Comparison of ENCODE assay signal across 20 cellular contexts in the genomic region with DNA sequence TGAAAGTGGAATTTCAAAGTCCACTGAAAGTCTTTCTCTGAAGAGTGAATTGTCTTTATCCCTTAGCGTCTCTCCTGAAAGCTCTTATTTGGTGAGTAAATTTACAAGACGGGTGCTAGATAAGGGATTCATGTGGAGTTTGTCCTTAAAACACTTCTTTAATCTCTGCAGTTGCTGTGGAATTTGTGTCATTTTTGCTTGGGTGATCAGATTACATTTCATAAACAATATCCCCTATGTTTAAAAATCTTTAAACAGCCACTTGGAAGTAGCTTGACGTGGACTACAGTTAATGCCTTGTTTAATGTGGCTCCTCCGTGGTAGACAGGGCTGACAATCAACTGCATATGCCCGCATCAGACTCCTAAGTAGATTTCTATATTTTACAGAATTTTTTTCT.
DNase-seq lines count a peak whose midpoint lies in the region; ATAC-seq and TF ChIP-seq lines count a peak whose summit lies in the region.
"Had no signal": no experiment of that assay in that cellular context is flagged by ENCODE, and none has a peak within 500 bp of the region (broad histone marks: within the 10 kb centered on the region; RNA-seq: fewer than 3 reads in every experiment).

No MANE protein-coding gene starts in this region.

- H3K9me2 ChIP-seq in PC-3 (replicated peaks; ENCODE audit: low read length): no peaks in the 10 kb centered on the region

- POLR2A ChIA-PET in PC-3 (lab: Charles Lee; ENCODE audit: unreplicated experiment): interaction anchor here (0.7 kb wide), 1 partner anchor 142 kb away, joined by 5 read pairs; no protein-coding TSS in a partner anchor
- POLR2A ChIA-PET in A673 (lab: Charles Lee; ENCODE audit: low non-redundant PET): no interaction called here

- ATAC-seq in PC-3 (no peak), GM21717 (IDR thresholded peaks at IDR 0.05; ENCODE audit: unreplicated experiment) (no peak)
- ATAC-seq in central memory CD8-positive, alpha-beta T cell (replicated peaks; ENCODE audit: extremely low read depth, poor library complexity, severe bottlenecking): no peak
- ATAC-seq: T-cell had no signal

- peaks cover 4% of the 10 kb centered on the region for H3F3A ChIP-seq in PC-3 (ENCODE audit: low read length, unreplicated experiment)

- no peaks in the 10 kb centered on the region for H3K36me3 Mint-ChIP-seq in central memory CD8-positive, alpha-beta T cell (ENCODE audit: insufficient read depth)
- no peaks in the 10 kb centered on the region for H3K36me3 Mint-ChIP-seq in osteocyte (ENCODE audit: unreplicated experiment)
- H3K36me3 Mint-ChIP-seq: activated naive CD8-positive, alpha-beta T cell treated with anti-CD3 and anti-CD28 coated beads, Interleukin-2, amount 10 ng/mL, durations not matched to agents 7 days and 5 days; brain; T-cell; type B pancreatic cell had no signal

- H3K9me3 Mint-ChIP-seq in central memory CD8-positive, alpha-beta T cell: no peaks in the 10 kb centered on the region
- no peaks in the 10 kb centered on the region for H3K9me3 Mint-ChIP-seq in osteocyte (ENCODE audit: unreplicated experiment)
- H3K9me3 Mint-ChIP-seq: activated naive CD8-positive, alpha-beta T cell treated with anti-CD3 and anti-CD28 coated beads, Interleukin-2, amount 10 ng/mL, durations not matched to agents 7 days and 5 days; activated T-helper 2 cell treated with anti-CD3 and anti-CD28 coated beads, Interferon-gamma antibody, Interleukin-2, Interleukin-4, amounts not matched to agents 10 μg/mL and 5 μg/mL and 100 μg/mL, durations not matched to agents 14 hours and 24 hours and 36 hours; T-cell had no signal

- H3K27ac ChIP-seq in PC-3 (ENCODE audit: low read length): peak overlapping the region; percentile 6
- H3K27ac ChIP-seq in A673 (ENCODE audit: low read depth, low read length, poor library complexity, severe bottlenecking): no peak overlapping the region
- H3K27ac ChIP-seq in Peyer's patch: no peak overlapping the region
- H3K27ac ChIP-seq: coronary artery had no signal

- BruUV-seq in PC-3 (replicated peaks; lab: Mats Ljungman, UMichigan) (no TSS peak), A673 (replicated peaks; lab: Mats Ljungman, UMichigan) (no TSS peak)

- DNase-seq in HCEC 1CT (peak; percentile 47), PC-3 (peak; percentile 41), osteocyte (ENCODE audit: extremely low spot score, unreplicated experiment) (no peak), A673 (ENCODE audit: low spot score) (no peak), Peyer's patch (no peak)
- no peak for DNase-seq in central memory CD8-positive, alpha-beta T cell (ENCODE audit: low spot score in 2 of 2)
- DNase-seq in activated T-cell treated with anti-CD3 and anti-CD28 coated beads, Interleukin-2, amount 50 U/mL, for 48 hours: no peak
- DNase-seq: activated CD4-positive, alpha-beta T cell treated with anti-CD3 and anti-CD28 coated beads for 4 hours; activated naive CD8-positive, alpha-beta T cell treated with anti-CD3 and anti-CD28 coated beads, Interleukin-2, amount 10 ng/mL, durations not matched to agents 7 days and 5 days; EL; islet precursor cell; NCI-H1105; NCI-H2081 treated with DMSO at 0.1 percent for 48 hours; NCI-H510A; T-cell had no signal

- 0 out of 2 replicates have a peak overlapping the region, but pooled peaks have one; percentile 1 for H3K9ac ChIP-seq in PC-3 (ENCODE audit: low read length)

- H3K4me3 ChIP-seq in PC-3 (ENCODE audit: low read length): no peak overlapping the region
- H3K4me3 ChIP-seq in A673 (ENCODE audit: low read depth, low read length, poor library complexity, severe bottlenecking): no peak overlapping the region
- H3K4me3 ChIP-seq in Peyer's patch: no peak overlapping the region
- H3K4me3 ChIP-seq: coronary artery had no signal

- H3K27me3 Mint-ChIP-seq in central memory CD8-positive, alpha-beta T cell: no peaks in the 10 kb centered on the region
- H3K27me3 Mint-ChIP-seq in osteocyte (ENCODE audit: unreplicated experiment): no peaks in the 10 kb centered on the region
- H3K27me3 Mint-ChIP-seq: activated naive CD8-positive, alpha-beta T cell treated with anti-CD3 and anti-CD28 coated beads, Interleukin-2, amount 10 ng/mL, durations not matched to agents 7 days and 5 days; T-cell; type B pancreatic cell had no signal

- H4K20me1 ChIP-seq in PC-3 (ENCODE audit: low read length): no peaks in the 10 kb centered on the region

- peaks cover 6% of the 10 kb centered on the region for H3K4me1 Mint-ChIP-seq in central memory CD8-positive, alpha-beta T cell
- H3K4me1 Mint-ChIP-seq in osteocyte (ENCODE audit: unreplicated experiment): peaks cover 59% of the 10 kb centered on the region

- no peaks in the 10 kb centered on the region for H3K27me3 ChIP-seq in PC-3 (ENCODE audit: low read length)
- no peaks in the 10 kb centered on the region for H3K27me3 ChIP-seq in A673 (replicated peaks; ENCODE audit: insufficient read depth, low read depth, low read length, poor library complexity)
- no peaks in the 10 kb centered on the region for H3K27me3 ChIP-seq in Peyer's patch

- no peak overlapping the region for H3K4me3 Mint-ChIP-seq in central memory CD8-positive, alpha-beta T cell
- no peak overlapping the region for H3K4me3 Mint-ChIP-seq in osteocyte (ENCODE audit: unreplicated experiment)
- H3K4me3 Mint-ChIP-seq: activated naive CD8-positive, alpha-beta T cell treated with anti-CD3 and anti-CD28 coated beads, Interleukin-2, amount 10 ng/mL, durations not matched to agents 7 days and 5 days; brain; T-cell had no signal

- H3K27ac Mint-ChIP-seq in central memory CD8-positive, alpha-beta T cell (ENCODE audit: low read depth): peak overlapping the region; percentile 27
- peak overlapping the region; percentile 76 for H3K27ac Mint-ChIP-seq in osteocyte (ENCODE audit: unreplicated experiment)
- H3K27ac Mint-ChIP-seq: activated naive CD8-positive, alpha-beta T cell treated with anti-CD3 and anti-CD28 coated beads, Interleukin-2, amount 10 ng/mL, durations not matched to agents 7 days and 5 days; activated T-helper 2 cell treated with anti-CD3 and anti-CD28 coated beads, Interferon-gamma antibody, Interleukin-2, Interleukin-4, amounts not matched to agents 10 μg/mL and 5 μg/mL and 100 μg/mL, durations not matched to agents 14 hours and 24 hours and 36 hours; T-cell; type B pancreatic cell had no signal

- peak overlapping the region; percentile 34; the same call in 1 of the 2 replicates for H2AFZ ChIP-seq in PC-3 (ENCODE audit: low read length)

- H3K36me3 ChIP-seq in PC-3 (ENCODE audit: low read depth, low read length) (no peaks in the 10 kb centered on the region), A673 (ENCODE audit: insufficient read depth, low read length, poor library complexity, severe bottlenecking) (no peaks in the 10 kb centered on the region), Peyer's patch (no peaks in the 10 kb centered on the region)

- CTCF ChIA-PET in PC-3 (lab: Charles Lee): no interaction called here
- CTCF ChIA-PET in A673 (lab: Charles Lee): no interaction called here

- H3K4me1 ChIP-seq in PC-3 (ENCODE audit: insufficient read depth, low read length): peaks cover 37% of the 10 kb centered on the region
- H3K4me1 ChIP-seq in A673 (ENCODE audit: insufficient read depth, low read length, poor library complexity, severe bottlenecking): peaks cover 26% of the 10 kb centered on the region
- peaks cover 0 to 6% (median 0%) of the 10 kb centered on the region in 4 donors for H3K4me1 ChIP-seq in Peyer's patch

- no peak for TF ChIP-seq POLR2A in Peyer's patch (IDR thresholded peaks at IDR 0.05)

- intact Hi-C loops in PC-3 (cut with micrococcal nuclease) (no loop called here), A673 (cut with micrococcal nuclease; ENCODE audit: unreplicated experiment) (no loop called here)

- peak overlapping the region; percentile 17 for H3K4me2 ChIP-seq in PC-3 (ENCODE audit: low read length)

- H3K79me2 ChIP-seq in PC-3 (ENCODE audit: low read length): no peaks in the 10 kb centered on the region

- TF ChIP-seq CTCF in PC-3 (conservative IDR thresholded peaks at IDR 0.05; ENCODE audit: low read depth, low read length): no peak
- no peak for TF ChIP-seq CTCF in osteocyte (IDR thresholded peaks at IDR 0.05)
- no peak for TF ChIP-seq CTCF in A673 (conservative IDR thresholded peaks at IDR 0.05; ENCODE audit: low read depth, low read length)
- TF ChIP-seq CTCF in Peyer's patch (IDR thresholded peaks at IDR 0.05): no peak

- H3K9me3 ChIP-seq in PC-3 (ENCODE audit: low read length) (no peaks in the 10 kb centered on the region), A673 (ENCODE audit: low read depth, low read length, poor library complexity, severe bottlenecking) (no peaks in the 10 kb centered on the region), Peyer's patch (no peaks in the 10 kb centered on the region)

Comparison
In these comparisons a context has a peak if more than half of its experiments do, and no peak if none do; other contexts are left out.
1. DNase-seq: peak in HCEC 1CT (single experiment) and PC-3 (single experiment); none in central memory CD8-positive, alpha-beta T cell (0 of 2), osteocyte (single experiment), A673 (single experiment), Peyer's patch (0 of 3) and activated T-cell treated with anti-CD3 and anti-CD28 coated beads, Interleukin-2, amount 50 U/mL, for 48 hours (0 of 2).